27 cellular contexts compared by ENCODE assay signal in the genomic region with DNA sequence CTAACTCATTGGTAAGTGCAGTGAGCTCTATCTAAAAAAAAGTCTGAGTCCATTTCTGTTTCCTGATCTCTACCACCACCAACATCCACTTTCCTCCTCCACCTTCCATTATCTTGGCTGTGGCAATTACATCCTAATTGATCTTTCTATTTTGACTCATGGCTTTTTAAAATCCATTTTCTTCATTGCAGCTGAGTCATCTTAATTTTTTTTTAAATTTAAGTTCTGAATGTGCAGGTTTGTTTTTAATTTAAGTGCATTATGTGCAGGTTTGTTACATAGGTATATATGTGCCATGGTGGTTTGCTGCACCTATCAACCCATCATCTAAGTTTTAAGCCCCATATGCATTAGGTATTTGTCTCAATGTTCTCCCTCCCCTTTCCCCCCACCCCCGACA.
"Had no signal": no experiment of that assay in that cellular context is flagged by ENCODE, and none has a peak within 500 bp of the region (broad histone marks: within the 10 kb centered on the region; RNA-seq: fewer than 3 reads in every experiment).

No MANE protein-coding gene starts in this region.

- DNase-seq: stimulated activated CD4-positive, alpha-beta T cell treated with anti-CD3 and anti-CD28 coated beads, Interleukin-2, amount 100 ng/mL, for 48 hours; stimulated activated CD4-positive, alpha-beta T cell treated with anti-CD3 and anti-CD28 coated beads, Interleukin-4, amount 100 ng/mL, for 1 hour; stimulated activated CD4-positive, alpha-beta T cell treated with anti-CD3 and anti-CD28 coated beads, Interleukin-4, amount 100 ng/mL, for 24 hours; stimulated activated CD4-positive, alpha-beta T cell treated with anti-CD3 and anti-CD28 coated beads, Interleukin-4, amount 100 ng/mL, for 4 hours; stimulated activated CD8-positive, alpha-beta memory T cell treated with anti-CD3 and anti-CD28 coated beads, Interleukin-4, amount 100 ng/mL, for 48 hours; stimulated activated naive B cell treated with anti-CD40 and anti-IgM and Interleukin-4, amounts not matched to agents 10 μg/mL and 1 μg/mL and 100 μg/mL, for 72 hours; stimulated activated naive CD4-positive, alpha-beta T cell; stimulated activated naive CD4-positive, alpha-beta T cell treated with Interleukin-2 at 50 U/mL for 16 hours; stimulated activated naive CD8-positive, alpha-beta T cell treated with anti-CD3 and anti-CD28 coated beads, Interleukin-15, amount 100 ng/mL, for 72 hours; stimulated activated naive CD8-positive, alpha-beta T cell treated with anti-CD3 and anti-CD28 coated beads, Interleukin-15, Interleukin-2, amounts not matched to agents 100 U/mL and 50 U/mL, for 24 hours; stomach; substantia nigra; testis; thyroid gland; tibial artery; transverse colon; trophoblast cell; upper lobe of left lung; upper lobe of right lung; uterus had no signal

- H3K36me3 ChIP-seq: stomach, suprapubic skin, thoracic aorta, thyroid gland, tibial artery, tibial nerve, transverse colon, upper lobe of left lung, upper lobe of right lung, uterus, vagina had no signal

- H3K9me3 ChIP-seq: stomach, suprapubic skin, testis, thoracic aorta, thyroid gland, tibial artery, tibial nerve, transverse colon, upper lobe of left lung, upper lobe of right lung, uterus, vagina had no signal

- H3K27ac ChIP-seq: stomach, suprapubic skin, testis, thoracic aorta, thyroid gland, tibial artery, tibial nerve, transverse colon, upper lobe of left lung, upper lobe of right lung, uterus, vagina had no signal

- H3K27me3 ChIP-seq: suprapubic skin, testis, thyroid gland, tibial nerve, transverse colon, upper lobe of left lung, upper lobe of right lung, uterus, vagina had no signal

- H3K4me3 ChIP-seq: stomach, suprapubic skin, testis, thoracic aorta, thyroid gland, tibial artery, tibial nerve, transverse colon, upper lobe of left lung, upper lobe of right lung, uterus, vagina had no signal

- ATAC-seq: stimulated activated effector memory CD8-positive, alpha-beta T cell treated with anti-CD3 and anti-CD28 coated beads, Interleukin-12 subunit alpha, Interleukin-12 subunit beta, amount 100 ng/mL, for 72 hours; stimulated activated memory B cell treated with anti-CD40 and anti-IgM and Interleukin-4, amounts not matched to agents 10 μg/mL and 1 μg/mL and 100 μg/mL, for 72 hours; stimulated activated naive B cell treated with anti-CD40 and anti-IgM and Interleukin-4, amounts not matched to agents 10 μg/mL and 1 μg/mL and 100 μg/mL, for 72 hours; stimulated activated naive CD8-positive, alpha-beta T cell treated with anti-CD3 and anti-CD28 coated beads, Interleukin-15, amount 100 ng/mL, for 72 hours; stimulated activated naive CD8-positive, alpha-beta T cell treated with anti-CD3 and anti-CD28 coated beads, Interleukin-15, Interleukin-2, amounts not matched to agents 100 U/mL and 50 U/mL, for 24 hours; upper lobe of right lung had no signal

- FAIRE-seq: urothelium cell line had no signal

- H3K4me1 ChIP-seq: stomach, suprapubic skin, testis, thyroid gland, tibial artery, tibial nerve, transverse colon, upper lobe of left lung, upper lobe of right lung, uterus, vagina had no signal
